In genomic region chr5:43497311-43498104, GRCh38 we compare ENCODE assay signal across 26 cellular contexts. TPM values are rescaled to one million over a fixed set of nuclear protein-coding genes. Genes with fewer than 3 reads are reported as not detected.
DNase-seq lines count a peak whose midpoint lies in the region; ATAC-seq and TF ChIP-seq lines count a peak whose summit lies in the region.
"Had no signal": no experiment of that assay in that cellular context is flagged by ENCODE, and none has a peak within 500 bp of the region (broad histone marks: within the 10 kb centered on the region; RNA-seq: fewer than 3 reads in every experiment).

No MANE protein-coding gene starts in this region.

- peaks cover 16% of the 10 kb centered on the region for H3K4me1 Mint-ChIP-seq in Calu3 (ENCODE audit: low read depth, unreplicated experiment)

- no peak for TF ChIP-seq POLR2A in body of pancreas (IDR thresholded peaks at IDR 0.05)

- H3K9me3 Mint-ChIP-seq in Calu3 (ENCODE audit: low read depth, unreplicated experiment), result no peaks in the 10 kb centered on the region
- H3K9me3 Mint-ChIP-seq: activated naive CD8-positive, alpha-beta T cell treated with anti-CD3 and anti-CD28 coated beads, Interleukin-2, amount 10 ng/mL, durations not matched to agents 7 days and 5 days; CD14-positive monocyte had no signal

- H3K9ac ChIP-seq in mucosa of rectum (ENCODE audit: low read depth in 1 of 2, low read length in 2 of 2), result peak overlapping the region; percentile 43 to 57
- H3K9ac ChIP-seq: KMS-11 had no signal

- H3K27me3 ChIP-seq in body of pancreas, result no peaks in the 10 kb centered on the region
- H3K27me3 ChIP-seq in mucosa of rectum (ENCODE audit: control insufficient read depth in 2 of 2, insufficient read depth in 2 of 2, low read length in 2 of 2), result no peaks in the 10 kb centered on the region
- H3K27me3 ChIP-seq: SJCRH30, spleen had no signal

- H3K27me3 Mint-ChIP-seq in Calu3 (ENCODE audit: unreplicated experiment), result no peaks in the 10 kb centered on the region
- H3K27me3 Mint-ChIP-seq: activated naive CD8-positive, alpha-beta T cell treated with anti-CD3 and anti-CD28 coated beads, Interleukin-2, amount 10 ng/mL, durations not matched to agents 7 days and 5 days had no signal

- WGBS in body of pancreas, 2 donors, result 44 to 55% methylated on average over 5 of the region's 5 CpGs

- H3K9me3 ChIP-seq in body of pancreas (no peaks in the 10 kb centered on the region), mucosa of rectum (ENCODE audit: control insufficient read depth in 2 of 2, low read length in 2 of 2) (no peaks in the 10 kb centered on the region)
- H3K9me3 ChIP-seq: SJCRH30, spleen, thoracic aorta had no signal

- no peaks in the 10 kb centered on the region for H3K4me1 ChIP-seq in body of pancreas
- no peaks in the 10 kb centered on the region for H3K4me1 ChIP-seq in mucosa of rectum (ENCODE audit: control insufficient read depth in 2 of 2, insufficient read depth in 2 of 2, low read length in 2 of 2)
- H3K4me1 ChIP-seq: SJCRH30, spleen had no signal

- H3K36me3 Mint-ChIP-seq in Calu3 (ENCODE audit: insufficient read depth, unreplicated experiment), result no peaks in the 10 kb centered on the region

- CTCF ChIA-PET in Calu3 (lab: Charles Lee), result no interaction called here

- DNase-seq in Calu3 (no peak), HT-29 (ENCODE audit: low spot score) (peak; percentile 29), body of pancreas (peak in 3 of 4 donors; percentile 14 to 32 (median 17)), nucleus accumbens (lab: John Stamatoyannopoulos, UW) (no peak)
- no peak for DNase-seq in stimulated activated naive CD4-positive, alpha-beta T cell (lab: John Stamatoyannopoulos, UW)
- DNase-seq in activated T-cell treated with anti-CD3 and anti-CD28 coated beads, Interleukin-2, amount 50 U/mL, for 1 hour, result no peak
- DNase-seq: activated CD4-positive, alpha-beta T cell treated with anti-CD3 and anti-CD28 coated beads for 4 hours; activated effector memory CD4-positive, alpha-beta T cell treated with Interleukin-2 at 50 U/mL for 16 hours; activated naive CD8-positive, alpha-beta T cell treated with anti-CD3 and anti-CD28 coated beads, Interleukin-2, amount 10 ng/mL, durations not matched to agents 7 days and 5 days; central memory CD4-positive, alpha-beta T cell; DMS 273 treated with DMSO at 0.1 percent for 48 hours; head of caudate nucleus; mammary epithelial cell; NCI-H146; NCI-H510A treated with DMSO at 0.1 percent for 48 hours; retina; SJCRH30; spleen; stimulated activated CD4-positive, alpha-beta T cell treated with anti-CD3 and anti-CD28 coated beads, Interleukin-4, amount 100 ng/mL, for 4 hours; stimulated activated naive CD8-positive, alpha-beta T cell treated with anti-CD3 and anti-CD28 coated beads, Interleukin-15, Interleukin-2, amounts not matched to agents 100 U/mL and 50 U/mL, for 24 hours; T-helper 1 cell had no signal

- H3K27ac Mint-ChIP-seq in Calu3 (ENCODE audit: unreplicated experiment), result peak overlapping the region; percentile 79
- H3K27ac Mint-ChIP-seq: activated naive CD8-positive, alpha-beta T cell treated with anti-CD3 and anti-CD28 coated beads, Interleukin-2, amount 10 ng/mL, durations not matched to agents 7 days and 5 days had no signal

- H3K4me3 ChIP-seq in body of pancreas (no peak overlapping the region), mucosa of rectum (ENCODE audit: low read length in 2 of 2) (peak overlapping the region; percentile 37 to 56)
- H3K4me3 ChIP-seq: SJCRH30, spleen, thoracic aorta had no signal

- peak overlapping the region; percentile 65 for H3K4me3 Mint-ChIP-seq in Calu3 (ENCODE audit: low read depth, unreplicated experiment)
- H3K4me3 Mint-ChIP-seq: activated naive CD8-positive, alpha-beta T cell treated with anti-CD3 and anti-CD28 coated beads, Interleukin-2, amount 10 ng/mL, durations not matched to agents 7 days and 5 days; CD14-positive monocyte had no signal

- BruUV-seq in Calu3 (replicated peaks; lab: Mats Ljungman, UMichigan), result no TSS peak

- peak; percentile 81 for ATAC-seq in body of pancreas
- ATAC-seq: stimulated activated naive CD8-positive, alpha-beta T cell treated with anti-CD3 and anti-CD28 coated beads, Interleukin-15, Interleukin-2, amounts not matched to agents 100 U/mL and 50 U/mL, for 24 hours had no signal

- peak overlapping the region in 1 of 4 donors; percentile 19 for H3K27ac ChIP-seq in body of pancreas
- peak overlapping the region in 1 of 2 donors; percentile 55 for H3K27ac ChIP-seq in mucosa of rectum (ENCODE audit: low read depth in 2 of 2, low read length in 2 of 2)
- H3K27ac ChIP-seq: epithelial cell of prostate, KMS-11, SJCRH30, spleen, thoracic aorta had no signal

- H3K36me3 ChIP-seq in body of pancreas (replicated peaks in 1 of 2; ENCODE audit: insufficient read depth in 1 of 2, low read depth in 2 of 2) (no peaks in the 10 kb centered on the region), mucosa of rectum (ENCODE audit: control insufficient read depth in 2 of 2, insufficient read depth in 2 of 2, low read length in 2 of 2) (no peaks in the 10 kb centered on the region)
- H3K36me3 ChIP-seq: thoracic aorta had no signal

- intact Hi-C loops in Calu3 (cut with micrococcal nuclease; ENCODE audit: unreplicated experiment), result no loop called here
- intact Hi-C loops in body of pancreas (cut with DNase I), result no loop called here

- TF ChIP-seq CTCF in Calu3 (IDR thresholded peaks at IDR 0.05; ENCODE audit: unreplicated experiment) (no peak), body of pancreas (IDR thresholded peaks at IDR 0.05) (no peak)

RNA-seq across cellular contexts. Expression of gene TMEM267, which starts 13.8 kb away (rescaled TPM):
- 19.0 and 23.4 TPM in 2 replicates for total RNA-seq in Calu3 (2022)
- 9.0 and 14.9 TPM in 2 replicates for total RNA-seq in HT-29 (2014; rRNA removed; shearing (Covaris generic))
- 1 to 10 TPM; 7.3 to 9.2 TPM for total RNA-seq in body of pancreas

RNA-seq across cellular contexts. Expression of gene C5orf34, which starts 17.4 kb away (rescaled TPM):
- total RNA-seq in Calu3 (2022) (6.9 and 7.4 TPM in 2 replicates), body of pancreas (1 to 10 TPM in 1 of 2 donors, not detected in 1; 1.3 TPM)
- 2.5 and 3.8 TPM in 2 replicates for total RNA-seq in HT-29 (2014; rRNA removed; shearing (Covaris generic))

RNA-seq across cellular contexts. Expression of gene PAIP1, which starts 59.4 kb away (rescaled TPM):
- total RNA-seq in Calu3 (2022), result 88.8 and 97.4 TPM in 2 replicates
- 77.0 and 92.9 TPM in 2 replicates for total RNA-seq in HT-29 (2014; rRNA removed; shearing (Covaris generic))
- 10 to 100 TPM; 33.6 to 45.1 TPM for total RNA-seq in body of pancreas

Comparison
In these comparisons a context has a peak if more than half of its experiments do, and no peak if none do; other contexts are left out.
1. DNase-seq: peak in HT-29 (single experiment) and body of pancreas (3 of 4); none in Calu3 (single experiment), stimulated activated naive CD4-positive, alpha-beta T cell (0 of 6), activated T-cell treated with anti-CD3 and anti-CD28 coated beads, Interleukin-2, amount 50 U/mL, for 1 hour (single experiment) and nucleus accumbens (0 of 56).
2. H3K4me3 ChIP-seq: peak in mucosa of rectum (2 of 2); none in body of pancreas (0 of 2).